12 cellular contexts compared by ENCODE assay signal in the genomic region with DNA sequence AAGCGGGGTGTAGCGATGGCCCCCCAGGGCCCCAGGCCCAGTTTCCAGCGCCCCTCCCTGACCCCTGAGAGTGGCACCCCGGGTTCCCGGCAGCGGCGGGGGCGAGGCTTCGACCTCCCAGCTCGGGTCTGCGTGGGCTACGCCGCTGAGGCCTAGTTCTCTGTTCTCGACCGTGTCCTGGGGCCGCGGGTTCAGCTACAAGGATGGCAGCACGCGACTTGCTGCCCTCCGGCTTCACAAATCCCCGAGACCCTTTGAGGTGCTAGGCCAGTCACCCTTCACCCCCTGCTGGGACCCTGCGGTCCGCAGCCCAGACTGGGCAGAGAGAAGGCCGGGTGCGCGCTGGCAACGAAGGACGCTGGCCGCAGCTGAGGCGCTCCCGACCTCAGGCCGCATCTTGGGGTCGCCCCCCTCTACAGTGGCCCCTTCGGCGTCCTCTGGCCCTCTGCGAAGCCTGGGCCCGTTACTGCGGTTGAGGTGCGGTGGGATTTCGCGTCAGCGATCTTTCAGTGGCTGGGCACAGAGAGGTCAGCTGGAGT. TPM values are rescaled to one million over a fixed set of nuclear protein-coding genes. Genes with fewer than 3 reads are reported as not detected.
A peak's percentile ranks its signal among the peaks of the same experiment; 100 is the strongest.
DNase-seq lines count a peak whose midpoint lies in the region; ATAC-seq, FAIRE-seq and TF ChIP-seq lines count a peak whose summit lies in the region.
"Had no signal": no experiment of that assay in that cellular context is flagged by ENCODE, and none has a peak within 500 bp of the region (broad histone marks: within the 10 kb centered on the region; RNA-seq: fewer than 3 reads in every experiment).

No MANE protein-coding gene starts in this region.

- no peaks in the 10 kb centered on the region for H3K9me3 Mint-ChIP-seq in effector memory CD8-positive, alpha-beta T cell

- TF ChIP-seq POLR2A in Peyer's patch (IDR thresholded peaks at IDR 0.05) = no peak

- H3K4me2 ChIP-seq in DOHH2 (ENCODE audit: low read length) (peak overlapping the region; percentile 91), Karpas-422 (ENCODE audit: low read depth, low read length, poor library complexity, severe bottlenecking) (peak overlapping the region; percentile 80), osteoblast (ENCODE audit: insufficient read depth, low read length) (no peak overlapping the region)

- H3K27ac Mint-ChIP-seq in effector memory CD8-positive, alpha-beta T cell = no peak overlapping the region

- DNase-seq in Karpas-422 = no peak
- no peak for DNase-seq in effector memory CD8-positive, alpha-beta T cell
- DNase-seq in osteoblast (ENCODE audit: insufficient read length, low spot score, missing footprints) = peak; percentile 60
- DNase-seq in urothelium cell line (ENCODE audit: low spot score) = no peak
- no peak for DNase-seq in H4 (ENCODE audit: low spot score)
- no peak for DNase-seq in Peyer's patch
- DNase-seq in dermis blood vessel endothelial cell = no peak
- DNase-seq: KBM-7, spleen had no signal

- H4K20me1 ChIP-seq in DOHH2 (ENCODE audit: control insufficient read depth, insufficient read depth, low read depth, low read length) = 0 out of 2 replicates have a peak, but pooled peaks cover 3% of the 10 kb centered on the region
- H4K20me1 ChIP-seq in Karpas-422 (ENCODE audit: insufficient read depth, low read depth, low read length) = no peaks in the 10 kb centered on the region
- peaks cover 17% of the 10 kb centered on the region for H4K20me1 ChIP-seq in osteoblast (ENCODE audit: insufficient read depth, low read length)

- no peak for FAIRE-seq in urothelium cell line (lab: Jason Lieb, UNC)
- FAIRE-seq: TTC549 had no signal

- peaks cover 38% of the 10 kb centered on the region for H3K4me1 ChIP-seq in DOHH2 (ENCODE audit: control insufficient read depth, low read length)
- peaks cover 17% of the 10 kb centered on the region for H3K4me1 ChIP-seq in Karpas-422 (ENCODE audit: low read length)
- peaks cover 9% of the 10 kb centered on the region for H3K4me1 ChIP-seq in osteoblast (ENCODE audit: insufficient read depth, low read length)
- peaks cover 0 to 89% (median 20%) of the 10 kb centered on the region in 4 donors for H3K4me1 ChIP-seq in Peyer's patch

- H3F3A ChIP-seq in DOHH2 (ENCODE audit: control insufficient read depth, insufficient read depth) = peaks cover 6% of the 10 kb centered on the region

- H3K27me3 ChIP-seq in DOHH2 (ENCODE audit: control insufficient read depth, low read length) (peaks cover 57% of the 10 kb centered on the region), Karpas-422 (ENCODE audit: low read length) (no peaks in the 10 kb centered on the region), osteoblast (ENCODE audit: insufficient read depth, low read length) (peaks cover 77% of the 10 kb centered on the region), Peyer's patch (peaks cover 0 to 78% of the 10 kb centered on the region in 2 donors)

- H3K36me3 Mint-ChIP-seq in effector memory CD8-positive, alpha-beta T cell (ENCODE audit: insufficient read depth) = peaks cover 7% of the 10 kb centered on the region

- TF ChIP-seq CTCF in DOHH2 (IDR thresholded peaks at IDR 0.05; ENCODE audit: low read depth, low read length, poor library complexity, severe bottlenecking) (no peak), osteoblast (IDR thresholded peaks at IDR 0.05; ENCODE audit: extremely low read depth, low read depth, low read length) (no peak), Peyer's patch (IDR thresholded peaks at IDR 0.05) (no peak)

- no peaks in the 10 kb centered on the region for H3K79me2 ChIP-seq in DOHH2 (ENCODE audit: control insufficient read depth, low read length)
- peaks cover 14% of the 10 kb centered on the region for H3K79me2 ChIP-seq in Karpas-422 (ENCODE audit: low read length)
- H3K79me2 ChIP-seq in osteoblast (ENCODE audit: insufficient read depth, low read length) = no peaks in the 10 kb centered on the region

- ATAC-seq in effector memory CD8-positive, alpha-beta T cell (replicated peaks) = no peak

- H3K9me3 ChIP-seq in DOHH2 (ENCODE audit: control insufficient read depth, insufficient read depth, low read length) (no peaks in the 10 kb centered on the region), Karpas-422 (ENCODE audit: low read length) (no peaks in the 10 kb centered on the region), osteoblast (ENCODE audit: low read depth, low read length) (no peaks in the 10 kb centered on the region), Peyer's patch (peaks cover 0 to 16% (median 0%) of the 10 kb centered on the region in 4 donors)

- H3K9ac ChIP-seq in Karpas-422 (ENCODE audit: low read length) = peak overlapping the region; percentile 76

- no peaks in the 10 kb centered on the region for H3K36me3 ChIP-seq in DOHH2 (ENCODE audit: control insufficient read depth, low read length)
- 0 out of 2 replicates have a peak, but pooled peaks cover 4% of the 10 kb centered on the region for H3K36me3 ChIP-seq in Karpas-422 (ENCODE audit: insufficient read depth, low read length)
- no peaks in the 10 kb centered on the region for H3K36me3 ChIP-seq in osteoblast (ENCODE audit: insufficient read depth, low read length)
- no peaks in the 10 kb centered on the region for H3K36me3 ChIP-seq in Peyer's patch
- H3K36me3 ChIP-seq: spleen had no signal

- peaks cover 50 to 58% of the 10 kb centered on the region in 2 donors for H3K4me1 Mint-ChIP-seq in effector memory CD8-positive, alpha-beta T cell (ENCODE audit: low read depth in 2 of 2)

- H3K9me2 ChIP-seq in DOHH2 (replicated peaks; ENCODE audit: control insufficient read depth, low read length) = no peaks in the 10 kb centered on the region
- H3K9me2 ChIP-seq in Karpas-422 (replicated peaks; ENCODE audit: insufficient read depth, low read length) = no peaks in the 10 kb centered on the region

- H3K27me3 Mint-ChIP-seq in effector memory CD8-positive, alpha-beta T cell = peaks cover 88 to 97% of the 10 kb centered on the region in 2 donors

- H2AFZ ChIP-seq in Karpas-422 (ENCODE audit: low read length) (no peak overlapping the region), osteoblast (ENCODE audit: low read length) (no peak overlapping the region)

- H3K4me3 ChIP-seq in DOHH2 (ENCODE audit: low read length) = peak overlapping the region; percentile 94
- H3K4me3 ChIP-seq in Karpas-422 (ENCODE audit: low read length) = peak overlapping the region; percentile 81
- no peak overlapping the region for H3K4me3 ChIP-seq in osteoblast (ENCODE audit: insufficient read depth, low read length)
- H3K4me3 ChIP-seq in Peyer's patch = no peak overlapping the region

- peak overlapping the region; percentile 71 to 79 for H3K4me3 Mint-ChIP-seq in effector memory CD8-positive, alpha-beta T cell

- H3K27ac ChIP-seq in DOHH2 (ENCODE audit: low read depth, low read length) = no peak overlapping the region
- no peak overlapping the region for H3K27ac ChIP-seq in Karpas-422 (ENCODE audit: low read length)
- H3K27ac ChIP-seq in osteoblast (ENCODE audit: low read depth, low read length) = no peak overlapping the region
- no peak overlapping the region for H3K27ac ChIP-seq in Peyer's patch
- H3K27ac ChIP-seq: spleen had no signal

RNA-seq across cellular contexts. Expression of a gene that starts 1.2 kb away (rescaled TPM):
- 1.9 and 6.4 TPM in 2 replicates for total RNA-seq in Karpas-422 (2014; rRNA removed; shearing (Covaris generic); ENCODE audit: low replicate concordance)
- total RNA-seq in osteoblast (not detected in 2 replicates), Peyer's patch (not detected), dermis blood vessel endothelial cell (0.34 TPM in 1 of 2 replicates, not detected in the other)
- 0.64 and 0.85 TPM in 2 replicates for total RNA-seq in H4 (2014; rRNA removed; shearing (Covaris generic))
- total RNA-seq: lung microvascular endothelial cell had no signal

Comparison
In these comparisons a context has a peak if more than half of its experiments do, and no peak if none do; other contexts are left out.
1. H3K4me3 ChIP-seq: peak in DOHH2 (single experiment) and Karpas-422 (single experiment); none in osteoblast (single experiment) and Peyer's patch (0 of 4).